ENCODE assay signal across 19 cellular contexts in the genomic region with DNA sequence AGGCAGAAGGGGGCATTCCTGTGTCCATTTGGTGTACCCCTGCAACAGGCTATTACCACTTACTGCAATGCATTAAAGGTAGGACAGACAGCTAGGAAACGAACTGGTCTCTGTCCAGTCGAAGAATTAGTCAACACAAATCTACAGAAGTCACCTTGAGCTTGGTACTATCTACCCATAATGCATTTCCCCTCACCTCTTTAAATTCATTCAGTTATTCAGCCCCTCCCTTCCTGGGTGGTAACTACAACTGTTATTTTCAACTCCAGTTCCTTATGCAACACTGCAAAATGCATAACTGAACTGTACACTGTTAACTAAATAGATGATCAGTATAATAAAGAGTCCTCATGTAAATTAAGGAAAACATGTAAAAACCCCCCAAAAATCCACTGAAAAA.
A peak's percentile ranks its signal among the peaks of the same experiment; 100 is the strongest.
DNase-seq lines count a peak whose midpoint lies in the region; ATAC-seq and TF ChIP-seq lines count a peak whose summit lies in the region.
"Had no signal": no experiment of that assay in that cellular context is flagged by ENCODE, and none has a peak within 500 bp of the region (broad histone marks: within the 10 kb centered on the region; RNA-seq: fewer than 3 reads in every experiment).

No MANE protein-coding gene starts in this region.

- H3K9ac ChIP-seq in IMR-90 (ENCODE audit: low read depth, low read length) (no peak overlapping the region), mesendoderm (ENCODE audit: low read length) (no peak overlapping the region), smooth muscle cell (ENCODE audit: low read depth) (no peak overlapping the region)
- H3K9ac ChIP-seq: BLaER1 treated with 17β-estradiol and CSF1 and Interleukin-3, amounts not matched to agents 10 nM and 100 nM had no signal

- POLR2A ChIA-PET in Caco-2 (lab: Charles Lee), result interaction anchor here (0.6 to 1.3 kb wide), 3 partner anchors 8 to 88 kb away, joined by 3 to 12 read pairs (median 6); no protein-coding TSS in a partner anchor
- POLR2A ChIA-PET in IMR-90 (lab: Charles Lee; ENCODE audit: unreplicated experiment), result no interaction called here
- POLR2A ChIA-PET in T-cell (lab: Charles Lee), result interaction anchor here in 1 of 2 donors (0.7 kb wide), 1 partner anchor 9 kb away, joined by 3 read pairs; no protein-coding TSS in a partner anchor

- H3K14ac ChIP-seq in IMR-90 (replicated peaks; ENCODE audit: low read depth, low read length), result no peak overlapping the region

- H3K4me1 ChIP-seq in Caco-2 (peaks cover 79% of the 10 kb centered on the region), IMR-90 (ENCODE audit: control insufficient read depth, insufficient read depth, low read length) (peaks cover 15% of the 10 kb centered on the region), mesendoderm (ENCODE audit: control insufficient read depth, low read depth, low read length) (peaks cover 9% of the 10 kb centered on the region), smooth muscle cell (ENCODE audit: low read depth) (peaks cover 12% of the 10 kb centered on the region), sigmoid colon (peaks cover 0 to 4% (median 0%) of the 10 kb centered on the region in 4 donors)

- H3K79me1 ChIP-seq in IMR-90 (ENCODE audit: low read depth in 1 of 2, low read length in 2 of 2) (peaks cover 20 to 70% of the 10 kb centered on the region in 2 experiments; a peak in 3 of 4 replicates), mesendoderm (ENCODE audit: low read length) (peaks cover 1% of the 10 kb centered on the region)

- in situ Hi-C loops in IMR-90 (cut with MboI; ENCODE audit: low sequenced_read_pairs) (no loop called here), GM13977 (cut with MboI; ENCODE audit: low pct_unique_long_range_greater_than_20kb, low sequenced_read_pairs, unreplicated experiment) (no loop called here)

- H2AFZ ChIP-seq in IMR-90 (replicated peaks; ENCODE audit: low read length, poor library complexity) (no peak overlapping the region), smooth muscle cell (ENCODE audit: low read depth) (no peak overlapping the region)

- no peak for TF ChIP-seq POLR2A in IMR-90 (IDR thresholded peaks at IDR 0.05; ENCODE audit: low read depth, low read length)
- TF ChIP-seq POLR2A in sigmoid colon (IDR thresholded peaks at IDR 0.05), result no peak
- no peak for TF ChIP-seq POLR2A in GM18505 (IDR thresholded peaks at IDR 0.05; ENCODE audit: borderline replicate concordance, extremely low read depth, insufficient read depth, insufficient read length)

- CTCF ChIA-PET in Caco-2 (lab: Charles Lee) (interaction anchor here (1.1 to 1.7 kb wide), 2 partner anchors 8 to 76 kb away, joined by 3 to 21 read pairs; no protein-coding TSS in a partner anchor), IMR-90 (lab: Yijun Ruan, JAX) (interaction anchor here (0.6 to 1.2 kb wide), 2 partner anchors 9 to 44 kb away, joined by 3 read pairs; no protein-coding TSS in a partner anchor), T-cell (lab: Charles Lee) (no interaction called here)

- no peak overlapping the region for H4K91ac ChIP-seq in IMR-90 (ENCODE audit: insufficient read depth, low read depth, low read length)

- no peak overlapping the region for H2AK9ac ChIP-seq in IMR-90 (replicated peaks; ENCODE audit: low read depth, low read length, poor library complexity)

- H3K9me3 ChIP-seq in Caco-2 (no peaks in the 10 kb centered on the region), IMR-90 (ENCODE audit: control insufficient read depth, insufficient read depth, low read length) (no peaks in the 10 kb centered on the region), smooth muscle cell (replicated peaks; ENCODE audit: low read depth) (no peaks in the 10 kb centered on the region), sigmoid colon (no peaks in the 10 kb centered on the region)

- H3K27ac ChIP-seq in IMR-90 (ENCODE audit: insufficient read depth, low read length), result no peak overlapping the region
- no peak overlapping the region for H3K27ac ChIP-seq in mesendoderm (ENCODE audit: low read depth, low read length)
- H3K27ac ChIP-seq in smooth muscle cell (ENCODE audit: low read depth), result peak overlapping the region; percentile 76
- no peak overlapping the region for H3K27ac ChIP-seq in sigmoid colon
- H3K27ac ChIP-seq: BLaER1 treated with 17β-estradiol and CSF1 and Interleukin-3, amounts not matched to agents 10 nM and 100 nM had no signal

- WGBS in IMR-90 (ENCODE audit: extremely low coverage in 2 of 2, insufficient read length in 1 of 2), 2 experiments, result 84% methylated on average over 2 of the region's 2 CpGs; no CpG with 5 or more reads in 1 of the 2 experiments
- no CpG with 5 or more reads among the region's 2 CpGs for WGBS in mesendoderm (ENCODE audit: extremely low coverage, insufficient coverage, low lambda C conversion rate)
- WGBS in smooth muscle cell (ENCODE audit: low lambda C conversion rate), result 87% methylated on average over 2 of the region's 2 CpGs
- WGBS in sigmoid colon, 2 donors, result 65 to 80% methylated on average over 2 of the region's 2 CpGs

- DNase-seq in Caco-2 (no peak), IMR-90 (no peak), mesendoderm (no peak), smooth muscle cell (lab: John Stamatoyannopoulos, UW; ENCODE audit: unreplicated experiment) (no peak), sigmoid colon (no peak), GM13977 (ENCODE audit: low spot score) (no peak), T-cell (no peak)
- DNase-seq: CD8-positive, alpha-beta T cell; DMS79 treated with DMSO at 0.1 percent for 48 hours; H7; NCI-H1417; NCI-H187 treated with DMSO at 0.1 percent for 48 hours; NCI-H2227 treated with DMSO at 0.1 percent for 48 hours; NCI-H524; PC-3; RPMI8226; SHP77 treated with DMSO at 0.1 percent for 48 hours had no signal

- H3K4ac ChIP-seq in IMR-90 (ENCODE audit: low read depth, low read length) (no peak overlapping the region), mesendoderm (ENCODE audit: low read depth, low read length) (no peak overlapping the region)

- TF ChIP-seq EP300 in sigmoid colon (IDR thresholded peaks at IDR 0.05), result no peak

- no peak overlapping the region for H2BK120ac ChIP-seq in IMR-90 (ENCODE audit: low read depth, low read length)
- peak overlapping the region; percentile 61 for H2BK120ac ChIP-seq in mesendoderm (ENCODE audit: low read depth, low read length)

- H4K8ac ChIP-seq in IMR-90 (ENCODE audit: low read depth in 2 of 2, low read length in 2 of 2) (peak overlapping the region in 1 of 2 experiments; percentile 46; a peak in 1 of 4 replicates), mesendoderm (ENCODE audit: low read depth, low read length) (no peak overlapping the region)

- no peak overlapping the region; the same call in 1 of the 2 replicates for H2AK5ac ChIP-seq in IMR-90 (ENCODE audit: low read depth, low read length)
- H2AK5ac ChIP-seq in mesendoderm (ENCODE audit: low read length), result no peak overlapping the region

- no peaks in the 10 kb centered on the region for H3F3A ChIP-seq in smooth muscle cell (ENCODE audit: low read depth)

- H3K36me3 ChIP-seq in Caco-2 (ENCODE audit: control insufficient read depth, insufficient read depth, low read length), result peaks cover 1% of the 10 kb centered on the region; the same call in 1 of the 2 replicates
- H3K36me3 ChIP-seq in IMR-90 (ENCODE audit: control insufficient read depth, insufficient read depth, low read length), result no peaks in the 10 kb centered on the region
- no peaks in the 10 kb centered on the region for H3K36me3 ChIP-seq in mesendoderm (ENCODE audit: control insufficient read depth, insufficient read depth, low read length)
- H3K36me3 ChIP-seq in smooth muscle cell (ENCODE audit: low read depth), result no peaks in the 10 kb centered on the region
- H3K36me3 ChIP-seq in sigmoid colon, result no peaks in the 10 kb centered on the region
- H3K36me3 ChIP-seq: BLaER1 treated with 17β-estradiol and CSF1 and Interleukin-3, amounts not matched to agents 10 nM and 100 nM had no signal

- H3K4me3 Mint-ChIP-seq in Caco-2 (ENCODE audit: unreplicated experiment), result no peak overlapping the region
- H3K4me3 Mint-ChIP-seq in T-cell, result no peak overlapping the region
- H3K4me3 Mint-ChIP-seq: CD8-positive, alpha-beta T cell had no signal

- ATAC-seq in IMR-90 (ENCODE audit: low read depth) (no peak), T-cell (replicated peaks in 1 of 4) (no peak), GM18505 (IDR thresholded peaks at IDR 0.05; ENCODE audit: unreplicated experiment) (no peak)
- ATAC-seq: CD8-positive, alpha-beta T cell; PC-3 had no signal

- dilution Hi-C loops in IMR-90 (cut with HindIII; ENCODE audit: low sequenced_read_pairs, unreplicated experiment), result no loop called here

- H3K79me2 ChIP-seq in mesendoderm (ENCODE audit: control insufficient read depth, insufficient read depth, low read length), result peaks cover 3% of the 10 kb centered on the region
- peaks cover 17% of the 10 kb centered on the region for H3K79me2 ChIP-seq in smooth muscle cell (ENCODE audit: low read depth)

- no peak overlapping the region for H3K23ac ChIP-seq in IMR-90 (ENCODE audit: low read depth, low read length)
- no peak overlapping the region for H3K23ac ChIP-seq in mesendoderm (ENCODE audit: low read length)

- no peak overlapping the region for H3K56ac ChIP-seq in IMR-90 (ENCODE audit: extremely low read depth, insufficient read depth, low read length)
- H3K56ac ChIP-seq in mesendoderm (ENCODE audit: low read length), result no peak overlapping the region

- intact Hi-C loops in Caco-2 (cut with micrococcal nuclease; ENCODE audit: unreplicated experiment), result no loop called here
- intact Hi-C loops in IMR-90 (cut with micrococcal nuclease), result no loop called here
- intact Hi-C loops in sigmoid colon (cut with DNase I), result no loop called here

- H2BK5ac ChIP-seq in IMR-90 (ENCODE audit: low read depth, low read length, poor library complexity, severe bottlenecking) (no peak overlapping the region), mesendoderm (ENCODE audit: low read length) (no peak overlapping the region)

- H4K5ac ChIP-seq in IMR-90 (ENCODE audit: low read depth, low read length), result no peak overlapping the region
- H4K5ac ChIP-seq in mesendoderm (ENCODE audit: low read length), result no peak overlapping the region

- H3K4me3 ChIP-seq in Caco-2 (ENCODE audit: low read depth, low read length) (no peak overlapping the region), IMR-90 (ENCODE audit: insufficient read depth, low read depth, low read length) (no peak overlapping the region), mesendoderm (ENCODE audit: low read length) (no peak overlapping the region), smooth muscle cell (no peak overlapping the region), sigmoid colon (no peak overlapping the region)
- H3K4me3 ChIP-seq: BLaER1 treated with 17β-estradiol and CSF1 and Interleukin-3, amounts not matched to agents 10 nM and 100 nM had no signal

- H3K4me2 ChIP-seq in IMR-90 (ENCODE audit: low read depth, low read length), result no peak overlapping the region
- no peak overlapping the region for H3K4me2 ChIP-seq in mesendoderm (ENCODE audit: low read length)
- no peak overlapping the region for H3K4me2 ChIP-seq in smooth muscle cell
- H3K4me2 ChIP-seq: BLaER1 treated with 17β-estradiol and CSF1 and Interleukin-3, amounts not matched to agents 10 nM and 100 nM had no signal

- H2BK20ac ChIP-seq in IMR-90 (ENCODE audit: low read depth, low read length), result no peak overlapping the region

- peaks cover 12% of the 10 kb centered on the region for H3K9me1 ChIP-seq in IMR-90 (ENCODE audit: insufficient read depth, low read length)

- H3K9me3 Mint-ChIP-seq in Caco-2 (ENCODE audit: unreplicated experiment) (no peaks in the 10 kb centered on the region), T-cell (peaks cover 0 to 5% (median 3%) of the 10 kb centered on the region in 3 donors)
- H3K9me3 Mint-ChIP-seq: CD8-positive, alpha-beta T cell had no signal

- H3K18ac ChIP-seq in IMR-90 (ENCODE audit: low read depth, low read length), result no peak overlapping the region
- peak overlapping the region; percentile 60 for H3K18ac ChIP-seq in mesendoderm (ENCODE audit: low read length)

- no TSS peak for BruUV-seq in Caco-2 (replicated peaks; lab: Mats Ljungman, UMichigan)
- BruUV-seq in IMR-90 (replicated peaks; lab: Mats Ljungman, UMichigan), result no TSS peak

- TF ChIP-seq CTCF in Caco-2 (IDR thresholded peaks at IDR 0.05; ENCODE audit: insufficient read depth in 1 of 2, low read depth in 1 of 2, low read length in 1 of 2, severe bottlenecking in 1 of 2, unreplicated experiment in 1 of 2), result no peak
- TF ChIP-seq CTCF in IMR-90 (conservative IDR thresholded peaks at IDR 0.05; ENCODE audit: low read depth, low read length), result no peak
- no peak for TF ChIP-seq CTCF in smooth muscle cell (IDR thresholded peaks at IDR 0.05; ENCODE audit: borderline replicate concordance, insufficient read depth, poor library complexity, severe bottlenecking)
- no peak for TF ChIP-seq CTCF in sigmoid colon (IDR thresholded peaks at IDR 0.05)
- no peak for TF ChIP-seq CTCF in GM13977 (IDR thresholded peaks at IDR 0.05; ENCODE audit: extremely low read depth, insufficient read depth, missing control alignments)

- no peak for TF ChIP-seq RAD21 in IMR-90 (IDR thresholded peaks at IDR 0.05; ENCODE audit: low read length)

- H4K20me1 ChIP-seq in IMR-90 (ENCODE audit: insufficient read depth, low read length) (peaks cover 8% of the 10 kb centered on the region; the same call in 1 of the 2 replicates), smooth muscle cell (ENCODE audit: low read depth) (no peaks in the 10 kb centered on the region)
- H4K20me1 ChIP-seq: BLaER1 treated with 17β-estradiol and CSF1 and Interleukin-3, amounts not matched to agents 10 nM and 100 nM had no signal

- H3K27ac Mint-ChIP-seq in Caco-2 (ENCODE audit: unreplicated experiment) (peak overlapping the region; percentile 91), T-cell (no peak overlapping the region)
- H3K27ac Mint-ChIP-seq: CD8-positive, alpha-beta T cell had no signal

- no peaks in the 10 kb centered on the region for H3K27me3 ChIP-seq in Caco-2 (replicated peaks; ENCODE audit: control insufficient read depth, insufficient read depth, low read length)
- no peaks in the 10 kb centered on the region for H3K27me3 ChIP-seq in IMR-90 (ENCODE audit: control insufficient read depth, insufficient read depth, low read length)
- no peaks in the 10 kb centered on the region for H3K27me3 ChIP-seq in mesendoderm (ENCODE audit: insufficient read depth, low read length, poor library complexity)
- H3K27me3 ChIP-seq in smooth muscle cell (ENCODE audit: low read depth), result no peaks in the 10 kb centered on the region
- no peaks in the 10 kb centered on the region for H3K27me3 ChIP-seq in sigmoid colon
- H3K27me3 ChIP-seq: BLaER1 treated with 17β-estradiol and CSF1 and Interleukin-3, amounts not matched to agents 10 nM and 100 nM had no signal

- H3K36me3 Mint-ChIP-seq in Caco-2 (ENCODE audit: insufficient read depth, unreplicated experiment) (peaks cover 36% of the 10 kb centered on the region), T-cell (no peaks in the 10 kb centered on the region)
- H3K36me3 Mint-ChIP-seq: CD8-positive, alpha-beta T cell had no signal

- H3K4me1 Mint-ChIP-seq in Caco-2 (ENCODE audit: low read depth, unreplicated experiment) (peaks cover 63% of the 10 kb centered on the region), T-cell (no peaks in the 10 kb centered on the region)

- H2BK15ac ChIP-seq in IMR-90 (ENCODE audit: low read depth, low read length) (peak overlapping the region; percentile 53; the same call in 1 of the 3 replicates), mesendoderm (replicated peaks; ENCODE audit: low read depth) (no peak overlapping the region)

- H3K27me3 Mint-ChIP-seq in Caco-2 (ENCODE audit: insufficient read depth, unreplicated experiment) (no peaks in the 10 kb centered on the region), T-cell (peaks cover 0 to 4% of the 10 kb centered on the region in 2 donors)

Comparison
In these comparisons a context has a peak if more than half of its experiments do, and no peak if none do; other contexts are left out.
1. CTCF ChIA-PET loops: an anchor here in Caco-2 (1.1 to 1.7 kb wide) and IMR-90 (0.6 to 1.2 kb wide); none called in T-cell.